22 cellular contexts compared by ENCODE assay signal in genomic region chr9:94357158-94357557, GRCh38. TPM values are rescaled to one million over a fixed set of nuclear protein-coding genes. Genes with fewer than 3 reads are reported as not detected.
"Had no signal": no experiment of that assay in that cellular context is flagged by ENCODE, and none has a peak within 500 bp of the region (broad histone marks: within the 10 kb centered on the region; RNA-seq: fewer than 3 reads in every experiment).

No MANE protein-coding gene starts in this region.

RNA-seq across cellular contexts. Expression of gene NUTM2F, which starts 28.7 kb away (rescaled TPM):
- total RNA-seq: naive thymus-derived CD4-positive, alpha-beta T cell; naive thymus-derived CD8-positive, alpha-beta T cell; natural killer cell; natural killer cell treated with Interleukin-12 subunit alpha and Interleukin-12 subunit beta and Interleukin-15 and Interleukin-18, amount 100 ng/mL, for 72 hours; occipital lobe; omental fat pad; osteoblast; osteocyte; ovary; pancreas; posterior vena cava; progenitor cell of endocrine pancreas; psoas muscle; pulmonary artery endothelial cell; renal cortical epithelial cell; right atrium auricular region; right cardiac atrium; sciatic nerve; sigmoid colon; skeletal muscle tissue; spleen had no signal
- polyA plus RNA-seq: naive thymus-derived CD4-positive, alpha-beta T cell; naive thymus-derived CD8-positive, alpha-beta T cell; ovary; right cardiac atrium; sigmoid colon; small intestine; spleen had no signal
